Comparison of ENCODE assay signal across 18 cellular contexts in the genomic region with DNA sequence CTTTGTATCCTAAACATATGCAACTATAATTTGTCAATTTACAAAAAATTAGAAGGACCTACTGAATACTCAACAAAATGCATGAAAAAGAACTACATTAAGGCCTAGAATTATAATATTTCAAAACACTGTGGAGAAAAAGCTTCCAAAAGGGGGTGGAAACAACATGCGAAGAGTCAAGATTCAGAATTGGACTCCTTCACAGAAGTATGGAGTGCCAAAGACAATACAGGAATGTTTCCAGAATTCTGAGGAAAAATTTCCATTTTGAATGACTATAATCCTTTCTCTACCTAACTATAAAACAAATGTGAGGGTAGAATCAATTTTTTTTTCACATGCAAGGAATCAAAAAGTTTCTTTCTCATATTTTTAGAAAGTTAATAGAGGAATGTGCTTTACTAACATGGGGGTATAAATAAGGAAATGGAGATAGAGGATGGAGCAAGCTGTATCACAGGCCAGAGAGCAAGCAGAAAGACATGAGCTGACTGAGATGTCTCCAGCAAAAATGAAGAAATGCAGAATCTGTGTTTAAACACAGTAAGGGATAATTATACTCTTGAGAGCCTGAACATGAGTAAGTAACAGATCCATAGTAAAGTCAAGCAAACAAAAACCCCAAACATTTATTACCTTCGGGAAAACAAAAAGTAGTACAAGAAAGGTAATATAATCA. TPM values are rescaled to one million over a fixed set of nuclear protein-coding genes. Genes with fewer than 3 reads are reported as not detected.
"Had no signal": no experiment of that assay in that cellular context is flagged by ENCODE, and none has a peak within 500 bp of the region (broad histone marks: within the 10 kb centered on the region; RNA-seq: fewer than 3 reads in every experiment).

No MANE protein-coding gene starts in this region.

- ATAC-seq: heart left ventricle; left colon; mucosa of descending colon; naive thymus-derived CD8-positive, alpha-beta T cell had no signal

- DNase-seq: cerebellar nuclear complex; colonic mucosa; dermis blood vessel endothelial cell; esophagus squamous epithelium; heart left ventricle; hippocampal formation; left colon; mammary epithelial cell; mucosa of descending colon; naive thymus-derived CD8-positive, alpha-beta T cell; nucleus accumbens; ovary; stimulated activated CD4-positive, alpha-beta T cell treated with anti-CD3 and anti-CD28 coated beads, Interleukin-2, amount 100 ng/mL, for 48 hours; stimulated activated naive CD4-positive, alpha-beta T cell treated with Interleukin-2 at 50 U/mL for 16 hours; transverse colon had no signal

- H3K27ac ChIP-seq: colonic mucosa, esophagus squamous epithelium, heart left ventricle, neural progenitor cell, ovary, right atrium auricular region, transverse colon had no signal

- H3K4me1 ChIP-seq: colonic mucosa, esophagus squamous epithelium, neural progenitor cell, right atrium auricular region had no signal

- H3K27me3 ChIP-seq: colonic mucosa, esophagus squamous epithelium, heart left ventricle, neural progenitor cell, ovary, right atrium auricular region, transverse colon had no signal

- H3K36me3 ChIP-seq: colonic mucosa, neural progenitor cell, ovary had no signal

- H3K9me3 ChIP-seq: colonic mucosa, esophagus squamous epithelium, heart left ventricle, mucosa of descending colon, ovary, right atrium auricular region, transverse colon had no signal

- H3K4me3 ChIP-seq: colonic mucosa, esophagus squamous epithelium, heart left ventricle, mucosa of descending colon, neural progenitor cell, ovary, right atrium auricular region, smooth muscle cell, transverse colon had no signal

RNA-seq across cellular contexts. Expression of a gene that starts 39.5 kb away (rescaled TPM):
- total RNA-seq: naive thymus-derived CD8-positive, alpha-beta T cell had no signal
